ENCODE assay signal across 11 cellular contexts in the genomic region with DNA sequence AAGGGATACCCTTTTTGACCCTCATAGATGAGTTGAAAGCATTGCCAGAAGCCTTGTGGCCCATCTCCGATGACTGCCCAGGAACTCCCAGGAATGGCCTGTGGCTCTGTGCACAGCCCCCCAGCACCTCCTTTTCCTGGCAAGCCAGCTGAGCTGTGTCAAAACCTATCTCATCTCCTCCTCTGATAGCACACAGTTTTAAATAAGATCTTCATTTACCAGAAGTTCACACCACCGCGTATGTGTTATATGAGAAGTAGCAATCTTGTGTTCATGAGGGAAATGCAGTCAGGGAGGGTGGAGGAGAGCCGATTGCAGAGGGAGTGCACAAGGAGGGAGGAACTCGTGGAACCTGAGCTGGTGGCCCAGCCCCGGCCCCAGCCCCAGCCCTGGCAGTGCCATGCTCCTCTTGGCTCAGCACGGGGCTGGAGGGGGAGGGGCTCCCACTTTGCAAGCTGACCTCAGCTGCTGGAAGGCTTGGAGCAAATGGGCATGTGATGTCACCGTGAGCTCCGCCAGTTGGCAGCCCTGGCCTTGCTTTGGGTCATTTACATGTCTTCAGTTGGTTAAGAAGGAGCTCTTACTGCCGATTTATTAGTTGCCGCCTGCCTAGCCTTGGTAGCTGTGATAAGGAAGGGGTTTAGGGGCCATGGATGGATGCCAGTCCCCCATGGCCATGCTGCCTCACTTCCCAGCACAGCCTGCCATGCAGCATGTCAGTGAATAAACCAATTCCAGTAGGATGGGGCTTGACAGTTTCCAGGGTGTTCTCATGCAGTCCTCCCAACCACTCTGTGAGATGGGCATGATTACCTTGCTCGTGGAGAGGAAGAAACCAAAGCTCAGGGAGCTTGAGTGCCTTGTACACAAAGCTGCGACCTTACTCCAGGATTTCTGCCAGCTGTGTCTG. TPM values are rescaled to one million over a fixed set of nuclear protein-coding genes. Genes with fewer than 3 reads are reported as not detected.
DNase-seq lines count a peak whose midpoint lies in the region; ATAC-seq and TF ChIP-seq lines count a peak whose summit lies in the region.
"Had no signal": no experiment of that assay in that cellular context is flagged by ENCODE, and none has a peak within 500 bp of the region (broad histone marks: within the 10 kb centered on the region; RNA-seq: fewer than 3 reads in every experiment).

No MANE protein-coding gene starts in this region.

- intact Hi-C loops in tibial artery (cut with DNase I; ENCODE audit: low total_unique reads) = no loop called here

- 45 to 63% methylated on average over 12 to 13 of the region's 13 CpGs for WGBS in lung, 2 donors

- DNase-seq in NCI-H2227 (lab: John Stamatoyannopoulos, UW; ENCODE audit: unreplicated experiment) = peak; percentile 47
- no peak for DNase-seq in lung (ENCODE audit: low spot score)
- DNase-seq in tibial artery = peak; percentile 76 to 89
- DNase-seq in NOMO-1 (lab: John Stamatoyannopoulos, UW; ENCODE audit: unreplicated experiment in 2 of 2) = no peak
- DNase-seq: foreskin keratinocyte, SHP77, sigmoid colon had no signal

- H3K36me3 ChIP-seq in lung (ENCODE audit: control insufficient read depth in 2 of 2, insufficient read depth in 2 of 2, low read length in 2 of 2) = no peaks in the 10 kb centered on the region
- no peaks in the 10 kb centered on the region for H3K36me3 ChIP-seq in tibial artery
- H3K36me3 ChIP-seq: sigmoid colon had no signal

- ATAC-seq in lung (ENCODE audit: insufficient read depth, low FRiP score) (peak; percentile 27), GM19455 (IDR thresholded peaks at IDR 0.05; ENCODE audit: unreplicated experiment) (no peak), HG03520 (IDR thresholded peaks at IDR 0.05; ENCODE audit: unreplicated experiment) (no peak), HG03025 (IDR thresholded peaks at IDR 0.05; ENCODE audit: low FRiP score, unreplicated experiment) (no peak)
- ATAC-seq: foreskin keratinocyte had no signal

- TF ChIP-seq CTCF in lung (IDR thresholded peaks at IDR 0.05; ENCODE audit: control extremely low read depth, extremely low read depth) (no peak), tibial artery (IDR thresholded peaks at IDR 0.05) (no peak)

- H3K4me1 ChIP-seq in lung (ENCODE audit: control insufficient read depth in 2 of 2, insufficient read depth in 2 of 2, low read length in 2 of 2) (peaks cover 34 to 47% of the 10 kb centered on the region in 2 donors), tibial artery (peaks cover 0 to 58% (median 44%) of the 10 kb centered on the region in 4 donors)
- H3K4me1 ChIP-seq: foreskin keratinocyte had no signal

- no peaks in the 10 kb centered on the region for H3K9me3 ChIP-seq in lung (ENCODE audit: control insufficient read depth in 2 of 2, insufficient read depth in 1 of 2, low read length in 1 of 2)
- H3K9me3 ChIP-seq in tibial artery = no peaks in the 10 kb centered on the region
- H3K9me3 ChIP-seq: sigmoid colon had no signal

- H3K27me3 ChIP-seq in lung (ENCODE audit: control insufficient read depth, insufficient read depth) (no peaks in the 10 kb centered on the region), tibial artery (peaks cover 0 to 9% of the 10 kb centered on the region in 2 donors)
- H3K27me3 ChIP-seq: sigmoid colon had no signal

- H3K4me3 ChIP-seq in lung (no peak overlapping the region), tibial artery (no peak overlapping the region)
- H3K4me3 ChIP-seq: sigmoid colon had no signal

- peak overlapping the region; percentile 97 for H3K27ac ChIP-seq in cingulate gyrus (ENCODE audit: low read depth, low read length)
- no peak overlapping the region for H3K27ac ChIP-seq in lung (ENCODE audit: low read depth in 1 of 2, low read length in 1 of 2)
- H3K27ac ChIP-seq in tibial artery = no peak overlapping the region
- H3K27ac ChIP-seq: foreskin keratinocyte, sigmoid colon had no signal

RNA-seq across cellular contexts. Expression of gene UNC5B, which starts 20.0 kb away (rescaled TPM):
- 10 to 100 TPM in 1 of 2 donors, 1 to 10 TPM in 1; 9.5 to 23.8 TPM for total RNA-seq in lung
- 1 to 10 TPM; 4.4 to 7.2 TPM for polyA plus RNA-seq in lung

Comparison
In these comparisons a context has a peak if more than half of its experiments do, and no peak if none do; other contexts are left out.
1. DNase-seq: peak in NCI-H2227 (single experiment) and tibial artery (2 of 2); none in lung (single experiment) and NOMO-1 (0 of 2).